Comparison of ENCODE assay signal across 8 cellular contexts in genomic region chr13:46593403-46593802, GRCh38. TPM values are rescaled to one million over a fixed set of nuclear protein-coding genes. Genes with fewer than 3 reads are reported as not detected.
DNase-seq lines count a peak whose midpoint lies in the region; ATAC-seq and FAIRE-seq lines count a peak whose summit lies in the region.

No MANE protein-coding gene starts in this region.

- ATAC-seq in GM18519 (IDR thresholded peaks at IDR 0.05; ENCODE audit: low FRiP score, unreplicated experiment), result peak; percentile 44
- ATAC-seq in HG03108 (IDR thresholded peaks at IDR 0.05; ENCODE audit: unreplicated experiment), result peak; percentile 46

- FAIRE-seq in frontal cortex (lab: Jason Lieb, UNC), result no peak

- DNase-seq in activated CD8-positive, alpha-beta memory T cell treated with anti-CD3 and anti-CD28 coated beads, Interleukin-2, amount 50 U/mL, for 1 hour (ENCODE audit: extremely low read depth), result peak; percentile 20
- DNase-seq in stimulated activated CD4-positive, alpha-beta T cell treated with anti-CD3 and anti-CD28 coated beads, Interleukin-1b, Interleukin-23, amount 100 ng/mL, for 4 hours (ENCODE audit: low read depth in 2 of 2), result peak; percentile 15 to 19
- DNase-seq in frontal cortex (ENCODE audit: low spot score in 2 of 2), result no peak
- no peak for DNase-seq in SW480 (ENCODE audit: low spot score)
- DNase-seq in NCI-H146 treated with DMSO at 0.1 percent for 48 hours (lab: John Stamatoyannopoulos, UW; ENCODE audit: unreplicated experiment), result no peak
- no peak for DNase-seq in NCI-H446 treated with DMSO at 0.1 percent for 48 hours (lab: John Stamatoyannopoulos, UW)

RNA-seq across cellular contexts. Expression of gene LRCH1, which starts 40.4 kb away (rescaled TPM):
- total RNA-seq in frontal cortex, result 17.1 TPM

Comparison
In these comparisons a context has a peak if more than half of its experiments do, and no peak if none do; other contexts are left out.
1. DNase-seq: peak in activated CD8-positive, alpha-beta memory T cell treated with anti-CD3 and anti-CD28 coated beads, Interleukin-2, amount 50 U/mL, for 1 hour (single experiment) and stimulated activated CD4-positive, alpha-beta T cell treated with anti-CD3 and anti-CD28 coated beads, Interleukin-1b, Interleukin-23, amount 100 ng/mL, for 4 hours (2 of 2); none in frontal cortex (0 of 2), SW480 (single experiment), NCI-H146 treated with DMSO at 0.1 percent for 48 hours (single experiment) and NCI-H446 treated with DMSO at 0.1 percent for 48 hours (single experiment).